Comparison of ENCODE assay signal across 8 cellular contexts in genomic region chr17:14068542-14069250, GRCh38. TPM values are rescaled to one million over a fixed set of nuclear protein-coding genes. Genes with fewer than 3 reads are reported as not detected.
DNase-seq lines count a peak whose midpoint lies in the region; ATAC-seq and TF ChIP-seq lines count a peak whose summit lies in the region.

No MANE protein-coding gene starts in this region.

- H3K9me3 ChIP-seq in lower lobe of right lung (no peaks in the 10 kb centered on the region), aorta (ENCODE audit: control insufficient read depth, low read length) (no peaks in the 10 kb centered on the region)

- H3K36me3 ChIP-seq in lower lobe of right lung (no peaks in the 10 kb centered on the region), aorta (ENCODE audit: control insufficient read depth in 1 of 2, insufficient read depth in 2 of 2, low read length in 1 of 2) (no peaks in the 10 kb centered on the region)

- no peaks in the 10 kb centered on the region for H3K9me3 Mint-ChIP-seq in activated naive CD8-positive, alpha-beta T cell treated with anti-CD3 and anti-CD28 coated beads, Interleukin-2, amount 50 U/mL, for 24 hours

- 13 to 18% methylated on average over 25 of the region's 25 CpGs for WGBS in aorta, 2 donors

- intact Hi-C loops in lower lobe of right lung (cut with DNase I), result no loop called here
- intact Hi-C loops in aorta (cut with DNase I), result loop anchor here in 1 of 2 donors (10.0 kb wide), 1 partner anchor 124 kb away; no protein-coding TSS in a partner anchor

- H3K4me3 Mint-ChIP-seq in activated naive CD8-positive, alpha-beta T cell treated with anti-CD3 and anti-CD28 coated beads, Interleukin-2, amount 50 U/mL, for 24 hours, result peak overlapping the region; percentile 96

- H3K27ac ChIP-seq in lower lobe of right lung (peak overlapping the region; percentile 89), aorta (ENCODE audit: low read depth in 1 of 2, low read length in 2 of 2) (peak overlapping the region in 1 of 2 donors; percentile 17)

- H3K27me3 ChIP-seq in lower lobe of right lung (ENCODE audit: low read depth) (no peaks in the 10 kb centered on the region), aorta (ENCODE audit: control insufficient read depth in 1 of 2, insufficient read depth in 2 of 2, low read length in 1 of 2) (no peaks in the 10 kb centered on the region)

- peaks cover 42% of the 10 kb centered on the region for H3K36me3 Mint-ChIP-seq in activated naive CD8-positive, alpha-beta T cell treated with anti-CD3 and anti-CD28 coated beads, Interleukin-2, amount 50 U/mL, for 24 hours (ENCODE audit: low read depth)

- H3K4me1 Mint-ChIP-seq in activated naive CD8-positive, alpha-beta T cell treated with anti-CD3 and anti-CD28 coated beads, Interleukin-2, amount 50 U/mL, for 24 hours, result peaks cover 53% of the 10 kb centered on the region

- peak; percentile 17 for ATAC-seq in HG03159 (IDR thresholded peaks at IDR 0.05; ENCODE audit: unreplicated experiment)
- ATAC-seq in activated naive CD8-positive, alpha-beta T cell treated with anti-CD3 and anti-CD28 coated beads, Interleukin-2, amount 50 U/mL, for 24 hours, result no peak
- no peak for ATAC-seq in lower lobe of right lung
- no peak for ATAC-seq in aorta (ENCODE audit: low FRiP score)
- ATAC-seq in GM18520 (IDR thresholded peaks at IDR 0.05; ENCODE audit: unreplicated experiment), result no peak

- no peaks in the 10 kb centered on the region for H3K27me3 Mint-ChIP-seq in activated naive CD8-positive, alpha-beta T cell treated with anti-CD3 and anti-CD28 coated beads, Interleukin-2, amount 50 U/mL, for 24 hours

- H3K4me1 ChIP-seq in lower lobe of right lung (peaks cover 15% of the 10 kb centered on the region), aorta (ENCODE audit: control insufficient read depth in 1 of 2, insufficient read depth in 2 of 2, low read length in 2 of 2) (peaks cover 0 to 8% of the 10 kb centered on the region in 2 donors)

- H3K27ac Mint-ChIP-seq in activated naive CD8-positive, alpha-beta T cell treated with anti-CD3 and anti-CD28 coated beads, Interleukin-2, amount 50 U/mL, for 24 hours, result peak overlapping the region; percentile 94

- DNase-seq in NCI-H748 (lab: John Stamatoyannopoulos, UW; ENCODE audit: unreplicated experiment), result peak; percentile 28
- no peak for DNase-seq in NCI-H748 treated with DMSO at 0.1 percent for 48 hours (lab: John Stamatoyannopoulos, UW)
- DNase-seq in activated naive CD8-positive, alpha-beta T cell treated with anti-CD3 and anti-CD28 coated beads, Interleukin-2, amount 50 U/mL, for 24 hours, result no peak
- DNase-seq in lower lobe of right lung, result no peak
- DNase-seq in aorta, result no peak
- DNase-seq in SKM-1 (lab: John Stamatoyannopoulos, UW; ENCODE audit: unreplicated experiment), result no peak

- H3K4me3 ChIP-seq in lower lobe of right lung, result peak overlapping the region; percentile 100
- H3K4me3 ChIP-seq in aorta (ENCODE audit: low read length in 2 of 2), result peak overlapping the region; percentile 95 to 97

- TF ChIP-seq CTCF in lower lobe of right lung (IDR thresholded peaks at IDR 0.05), result no peak

RNA-seq across cellular contexts. Expression of gene COX10, which starts 0.6 kb away (rescaled TPM):
- 13.8 TPM for total RNA-seq in lower lobe of right lung
- total RNA-seq in aorta, result 1 to 10 TPM; 8.6 to 9.9 TPM
- polyA plus RNA-seq in aorta, result 1 to 10 TPM; 2.5 to 4.6 TPM
